Comparison of ENCODE assay signal across 18 cellular contexts in the genomic region with DNA sequence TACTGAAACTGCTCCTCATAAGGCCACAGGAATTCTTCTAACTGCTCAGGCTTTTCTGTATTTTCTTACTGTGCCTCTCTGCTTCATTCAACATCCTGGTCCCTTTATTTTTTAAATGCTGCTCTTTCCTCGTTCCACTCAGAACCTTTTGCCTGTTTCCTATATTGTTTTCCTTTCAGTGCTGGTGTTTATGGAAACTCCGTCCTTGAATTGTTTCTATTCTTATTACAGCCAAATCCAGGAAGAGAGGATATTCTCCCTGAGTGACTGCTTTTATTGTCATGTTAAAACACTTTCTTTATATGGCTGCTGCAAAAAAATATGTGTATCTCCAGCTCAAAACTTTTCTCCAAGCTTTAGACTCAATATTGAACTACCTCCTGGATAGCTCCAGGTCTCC.
A peak's percentile ranks its signal among the peaks of the same experiment; 100 is the strongest.
DNase-seq lines count a peak whose midpoint lies in the region; ATAC-seq, FAIRE-seq and TF ChIP-seq lines count a peak whose summit lies in the region.
"Had no signal": no experiment of that assay in that cellular context is flagged by ENCODE, and none has a peak within 500 bp of the region (broad histone marks: within the 10 kb centered on the region; RNA-seq: fewer than 3 reads in every experiment).

No MANE protein-coding gene starts in this region.

- TF ChIP-seq POLR2A in H1 (IDR thresholded peaks at IDR 0.05; ENCODE audit: control extremely low read depth in 1 of 2, low read depth in 2 of 2, low read length in 2 of 2): no peak

- H3K4me3 ChIP-seq in H1 (ENCODE audit: extremely low read depth in 1 of 4, insufficient read depth in 2 of 4, low read depth in 3 of 4, low read length in 4 of 4) (no peak overlapping the region), iPS-20b (ENCODE audit: low read length) (no peak overlapping the region), neuronal stem cell (ENCODE audit: low read length in 2 of 2) (no peak overlapping the region)
- H3K4me3 ChIP-seq: BLaER1 treated with 17β-estradiol and CSF1 and Interleukin-3, amounts not matched to agents 10 nM and 100 nM had no signal

- H3K36me3 Mint-ChIP-seq in H9 (ENCODE audit: insufficient read depth in 1 of 3, low read depth in 3 of 3): no peaks in the 10 kb centered on the region
- H3K36me3 Mint-ChIP-seq: CD4-positive, alpha-beta memory T cell had no signal

- H3K4me1 Mint-ChIP-seq in H9: peaks cover 14 to 18% of the 10 kb centered on the region in 2 experiments
- H3K4me1 Mint-ChIP-seq: CD4-positive, alpha-beta memory T cell had no signal

- H2BK120ac ChIP-seq in H9 (ENCODE audit: low read depth, low read length, poor library complexity, severe bottlenecking) (no peak overlapping the region), H1 (replicated peaks; ENCODE audit: low read depth, low read length) (no peak overlapping the region), neuronal stem cell (ENCODE audit: low read depth, low read length) (no peak overlapping the region)

- no peak overlapping the region for H4K8ac ChIP-seq in H9 (replicated peaks; ENCODE audit: insufficient read length, low read depth, low read length)
- no peak overlapping the region for H4K8ac ChIP-seq in H1 (ENCODE audit: extremely low read depth, insufficient read depth, low read length)
- H4K8ac ChIP-seq in neuronal stem cell (ENCODE audit: low read depth, low read length): no peak overlapping the region

- CTCF ChIA-PET in H1 (lab: Charles Lee; ENCODE audit: partially characterized antibody): no interaction called here

- H3K27me3 Mint-ChIP-seq in H9 (ENCODE audit: low read depth): no peaks in the 10 kb centered on the region

- H2BK15ac ChIP-seq in H9 (ENCODE audit: low read depth, low read length) (no peak overlapping the region), H1 (ENCODE audit: low read length) (no peak overlapping the region), neuronal stem cell (ENCODE audit: low read length) (no peak overlapping the region)

- no peak overlapping the region for H2AK5ac ChIP-seq in H9 (ENCODE audit: insufficient read length, low read length)
- no peak overlapping the region for H2AK5ac ChIP-seq in H1 (ENCODE audit: low read depth, low read length)
- no peak overlapping the region for H2AK5ac ChIP-seq in neuronal stem cell (ENCODE audit: low read depth, low read length)

- H3K18ac ChIP-seq in H9 (ENCODE audit: insufficient read length, low read depth, low read length) (no peak overlapping the region), H1 (ENCODE audit: extremely low read depth, low read length) (peak overlapping the region; percentile 7; the same call in 1 of the 2 replicates), neuronal stem cell (ENCODE audit: low read length) (no peak overlapping the region)

- no peak overlapping the region for H3T11ph ChIP-seq in H9 (ENCODE audit: low read length)

- TF ChIP-seq EP300 in H1 (IDR thresholded peaks at IDR 0.05; ENCODE audit: borderline replicate concordance in 1 of 2, low read depth in 2 of 2, low read length in 2 of 2): no peak

- H3K14ac ChIP-seq in H9 (ENCODE audit: insufficient read depth, low read length) (no peak overlapping the region), H1 (ENCODE audit: insufficient read length) (no peak overlapping the region), neuronal stem cell (ENCODE audit: low read length) (no peak overlapping the region)

- H2BK5ac ChIP-seq in H9 (ENCODE audit: insufficient read length, low read length): no peak overlapping the region
- no peak overlapping the region for H2BK5ac ChIP-seq in H1 (ENCODE audit: low read depth, low read length)
- no peak overlapping the region for H2BK5ac ChIP-seq in neuronal stem cell (ENCODE audit: low read length)

- peak overlapping the region; percentile 70 for H2AFZ ChIP-seq in H9 (ENCODE audit: low read length)
- peak overlapping the region; percentile 58; the same call in 1 of the 2 replicates for H2AFZ ChIP-seq in H1 (ENCODE audit: low read length)
- H2AFZ ChIP-seq in neuronal stem cell (ENCODE audit: low read length): peak overlapping the region; percentile 14

- H3K9me3 Mint-ChIP-seq in H9: no peaks in the 10 kb centered on the region
- H3K9me3 Mint-ChIP-seq: HFFc6 had no signal

- H4K5ac ChIP-seq in H9 (ENCODE audit: insufficient read length, low read depth, low read length) (no peak overlapping the region), H1 (ENCODE audit: insufficient read length, low read depth, low read length) (no peak overlapping the region)

- peak overlapping the region; percentile 1 to 52 (median 35); a peak in 5 of 7 replicates for H3K27ac Mint-ChIP-seq in H9
- H3K27ac Mint-ChIP-seq: CD4-positive, alpha-beta memory T cell; HFFc6 had no signal

- no peaks in the 10 kb centered on the region for H3K9me3 ChIP-seq in H9 (ENCODE audit: control insufficient read depth, low read depth, low read length)
- no peaks in the 10 kb centered on the region for H3K9me3 ChIP-seq in H1 (ENCODE audit: insufficient read depth in 2 of 2, low read depth in 1 of 2, low read length in 1 of 2)
- no peaks in the 10 kb centered on the region for H3K9me3 ChIP-seq in iPS-20b (ENCODE audit: insufficient read depth, low read depth, low read length)
- no peaks in the 10 kb centered on the region for H3K9me3 ChIP-seq in neuronal stem cell (replicated peaks in 1 of 2; ENCODE audit: control insufficient read depth in 2 of 2, insufficient read depth in 1 of 2, low read depth in 1 of 2, low read length in 2 of 2)
- H3K9me3 ChIP-seq: BLaER1 treated with 17β-estradiol and CSF1 and Interleukin-3, amounts not matched to agents 10 nM and 100 nM had no signal

- H3K27me3 ChIP-seq in H9 (ENCODE audit: insufficient read depth, low read length) (no peaks in the 10 kb centered on the region), H1 (replicated peaks in 1 of 4; ENCODE audit: control insufficient read depth in 3 of 4, extremely low read depth in 1 of 4, insufficient read depth in 3 of 4, low read length in 3 of 4) (no peaks in the 10 kb centered on the region), iPS-20b (ENCODE audit: insufficient read depth, low read length) (no peaks in the 10 kb centered on the region), neuronal stem cell (ENCODE audit: control insufficient read depth in 3 of 3, insufficient read depth in 3 of 3, low read depth in 1 of 3, low read length in 3 of 3) (no peaks in the 10 kb centered on the region)
- H3K27me3 ChIP-seq: BLaER1 treated with 17β-estradiol and CSF1 and Interleukin-3, amounts not matched to agents 10 nM and 100 nM had no signal

- H3K23ac ChIP-seq in H9 (ENCODE audit: insufficient read length, low read depth, low read length) (no peak overlapping the region), H1 (ENCODE audit: insufficient read length) (no peak overlapping the region), neuronal stem cell (ENCODE audit: low read depth, low read length, poor library complexity) (no peak overlapping the region)

- POLR2A ChIA-PET in H1 (lab: Charles Lee; ENCODE audit: partially characterized antibody): no interaction called here

- H4K20me1 ChIP-seq in H9 (ENCODE audit: control insufficient read depth, insufficient read depth, insufficient read length) (no peaks in the 10 kb centered on the region), H1 (replicated peaks in 1 of 2; ENCODE audit: control insufficient read depth in 1 of 2, insufficient read depth in 2 of 2, low read length in 2 of 2) (no peaks in the 10 kb centered on the region)
- H4K20me1 ChIP-seq: BLaER1 treated with 17β-estradiol and CSF1 and Interleukin-3, amounts not matched to agents 10 nM and 100 nM had no signal

- H3K36me3 ChIP-seq in H1 (ENCODE audit: control insufficient read depth in 2 of 4, insufficient read depth in 4 of 4, low read length in 3 of 4) (no peaks in the 10 kb centered on the region), iPS-20b (ENCODE audit: insufficient read depth, low read depth, low read length) (no peaks in the 10 kb centered on the region), neuronal stem cell (replicated peaks in 1 of 2; ENCODE audit: control insufficient read depth in 2 of 2, insufficient read depth in 2 of 2, low read length in 2 of 2) (no peaks in the 10 kb centered on the region)
- H3K36me3 ChIP-seq: BLaER1 treated with 17β-estradiol and CSF1 and Interleukin-3, amounts not matched to agents 10 nM and 100 nM had no signal

- H3K79me2 ChIP-seq in H9 (ENCODE audit: insufficient read depth, low read length): no peaks in the 10 kb centered on the region
- H3K79me2 ChIP-seq in H1 (ENCODE audit: control insufficient read depth in 1 of 2, insufficient read depth in 2 of 2, low read length in 2 of 2): no peaks in the 10 kb centered on the region

- no peak for TF ChIP-seq CTCF in H9 (conservative IDR thresholded peaks at IDR 0.05)
- TF ChIP-seq CTCF in H1 (IDR thresholded peaks at IDR 0.05; ENCODE audit: control extremely low read depth in 1 of 3, insufficient read depth in 1 of 3, low read depth in 1 of 3, low read length in 3 of 3): no peak
- no peak for TF ChIP-seq CTCF in GM10266 (IDR thresholded peaks at IDR 0.05; ENCODE audit: control insufficient read depth, insufficient read depth, low read depth, missing control alignments)

- H3K9ac ChIP-seq in H9 (ENCODE audit: extremely low read depth, insufficient read length, low read length) (no peak overlapping the region), H1 (replicated peaks in 1 of 4; ENCODE audit: extremely low read depth in 1 of 4, low read depth in 3 of 4, low read length in 3 of 4) (no peak overlapping the region), iPS-20b (ENCODE audit: low read depth, low read length) (peak overlapping the region; percentile 1; the same call in 1 of the 2 replicates), neuronal stem cell (ENCODE audit: low read depth, low read length, poor library complexity) (no peak overlapping the region)
- H3K9ac ChIP-seq: BLaER1 treated with 17β-estradiol and CSF1 and Interleukin-3, amounts not matched to agents 10 nM and 100 nM had no signal

- no peak overlapping the region for H3K4ac ChIP-seq in H9 (ENCODE audit: low read depth, low read length)
- no peak overlapping the region for H3K4ac ChIP-seq in H1 (replicated peaks; ENCODE audit: insufficient read length, low read depth, low read length)
- H3K4ac ChIP-seq in neuronal stem cell (ENCODE audit: low read length): no peak overlapping the region

- no peak for TF ChIP-seq RAD21 in H1 (IDR thresholded peaks at IDR 0.05 in 1 of 2, conservative IDR thresholded peaks at IDR 0.05 in 1 of 2; ENCODE audit: low read depth in 2 of 2, low read length in 2 of 2)

- H3K27ac ChIP-seq in H9 (ENCODE audit: insufficient read length, low read depth, low read length) (peak overlapping the region; percentile 16), H1 (ENCODE audit: low read depth, low read length) (no peak overlapping the region), iPS-20b (ENCODE audit: low read length) (no peak overlapping the region), neuronal stem cell (replicated peaks; ENCODE audit: low read length) (no peak overlapping the region)
- H3K27ac ChIP-seq: BLaER1 treated with 17β-estradiol and CSF1 and Interleukin-3, amounts not matched to agents 10 nM and 100 nM had no signal

- intact Hi-C loops in head of caudate nucleus (cut with DNase I): no loop called here

- H2BK12ac ChIP-seq in H9 (ENCODE audit: insufficient read length, low read depth, low read length) (no peak overlapping the region), H1 (ENCODE audit: low read depth, low read length) (0 out of 2 replicates have a peak overlapping the region, but pooled peaks have one; percentile 88), neuronal stem cell (ENCODE audit: low read length) (no peak overlapping the region)

- H3K79me1 ChIP-seq in H9 (ENCODE audit: insufficient read depth, low read depth, low read length, poor library complexity, severe bottlenecking) (no peaks in the 10 kb centered on the region), H1 (ENCODE audit: low read depth, low read length) (no peaks in the 10 kb centered on the region), neuronal stem cell (ENCODE audit: low read depth, low read length) (no peaks in the 10 kb centered on the region)

- H3K4me1 ChIP-seq in H9 (ENCODE audit: insufficient read depth, low read length): peaks cover 9% of the 10 kb centered on the region
- peaks cover 2 to 7% (median 4%) of the 10 kb centered on the region in 4 experiments; a peak in 4 of 7 replicates for H3K4me1 ChIP-seq in H1 (replicated peaks in 1 of 4; ENCODE audit: control insufficient read depth in 3 of 4, insufficient read depth in 4 of 4, low read length in 3 of 4)
- H3K4me1 ChIP-seq in iPS-20b (ENCODE audit: insufficient read depth, low read length): peaks cover 15% of the 10 kb centered on the region
- no peaks in the 10 kb centered on the region for H3K4me1 ChIP-seq in neuronal stem cell (ENCODE audit: control insufficient read depth in 2 of 2, insufficient read depth in 1 of 2, low read depth in 1 of 2, low read length in 2 of 2)
- H3K4me1 ChIP-seq: BLaER1 treated with 17β-estradiol and CSF1 and Interleukin-3, amounts not matched to agents 10 nM and 100 nM had no signal

- no peak overlapping the region for H3K4me3 Mint-ChIP-seq in H9
- H3K4me3 Mint-ChIP-seq: CD4-positive, alpha-beta memory T cell; HFFc6 had no signal

- WGBS in H9 (ENCODE audit: extremely low coverage, insufficient read length, low lambda C conversion rate): no CpG with 5 or more reads among the region's 2 CpGs
- WGBS in H1 (ENCODE audit: extremely low coverage in 1 of 2, insufficient coverage in 1 of 2, insufficient read length in 1 of 2, insufficient replicate concordance in 2 of 2, low coverage in 1 of 2, low lambda C conversion rate in 2 of 2, missing lambda C conversion rate in 1 of 2), 2 experiments: 42% methylated on average over 2 of the region's 2 CpGs; no CpG with 5 or more reads in 1 of the 2 experiments
- no CpG with 5 or more reads among the region's 2 CpGs for WGBS in neuronal stem cell (ENCODE audit: extremely low coverage in 2 of 2, insufficient read length in 2 of 2, insufficient replicate concordance in 1 of 2), 2 donors

- no peak overlapping the region for H3K56ac ChIP-seq in H9 (ENCODE audit: insufficient read length, low read depth, low read length)
- H3K56ac ChIP-seq in H1 (replicated peaks; ENCODE audit: insufficient read length, low read depth, low read length): no peak overlapping the region

- no peak for ATAC-seq in HG02840 (IDR thresholded peaks at IDR 0.05; ENCODE audit: low FRiP score, unreplicated experiment)
- ATAC-seq: HepG2 had no signal

- H3K4me2 ChIP-seq in H9 (ENCODE audit: insufficient read depth, insufficient read length, low read length) (no peak overlapping the region), H1 (ENCODE audit: insufficient read depth in 1 of 2, low read depth in 2 of 2, low read length in 2 of 2) (peak overlapping the region in 1 of 2 experiments; percentile 47; a peak in 2 of 4 replicates), neuronal stem cell (ENCODE audit: insufficient read depth, low read length, poor library complexity, severe bottlenecking) (no peak overlapping the region)
- H3K4me2 ChIP-seq: BLaER1 treated with 17β-estradiol and CSF1 and Interleukin-3, amounts not matched to agents 10 nM and 100 nM had no signal

- H3K23me2 ChIP-seq in H9 (ENCODE audit: insufficient read length, low read depth, low read length, poor library complexity, severe bottlenecking) (no peaks in the 10 kb centered on the region), H1 (ENCODE audit: low read depth, low read length) (no peaks in the 10 kb centered on the region)

- no peak for FAIRE-seq in H1 (lab: Jason Lieb, UNC)
- FAIRE-seq: HepG2, HTR-8/SVneo had no signal

- DNase-seq in H9: no peak
- no peak for DNase-seq in H1 (ENCODE audit: low read depth in 1 of 2, low spot score in 2 of 2)
- DNase-seq in neuronal stem cell (ENCODE audit: low spot score): no peak
- DNase-seq in SW 1271 (lab: John Stamatoyannopoulos, UW): no peak
- DNase-seq in head of caudate nucleus: no peak
- DNase-seq in GM10266 (ENCODE audit: extremely low spot score): no peak
- DNase-seq: ACHN; CD4-positive, alpha-beta memory T cell; DMS53; GF-D8; GOT3; HCEC 1CT; HFFc6 had no signal

- no peak overlapping the region for H4K91ac ChIP-seq in H9 (ENCODE audit: insufficient read length, low read depth, low read length)
- H4K91ac ChIP-seq in H1 (replicated peaks; ENCODE audit: insufficient read length, low read length): no peak overlapping the region
- no peak overlapping the region for H4K91ac ChIP-seq in neuronal stem cell (ENCODE audit: low read depth, low read length, poor library complexity)

- H2BK20ac ChIP-seq in H9 (ENCODE audit: low read depth, low read length, poor library complexity, severe bottlenecking) (no peak overlapping the region), H1 (ENCODE audit: low read length) (no peak overlapping the region)

Comparison
In these comparisons a context has a peak if more than half of its experiments do, and no peak if none do; other contexts are left out.
1. H2AFZ ChIP-seq: peak in every context shown above with its lines; median percentile 70 in H9; 58 in H1; 14 in neuronal stem cell.